In the genomic region with DNA sequence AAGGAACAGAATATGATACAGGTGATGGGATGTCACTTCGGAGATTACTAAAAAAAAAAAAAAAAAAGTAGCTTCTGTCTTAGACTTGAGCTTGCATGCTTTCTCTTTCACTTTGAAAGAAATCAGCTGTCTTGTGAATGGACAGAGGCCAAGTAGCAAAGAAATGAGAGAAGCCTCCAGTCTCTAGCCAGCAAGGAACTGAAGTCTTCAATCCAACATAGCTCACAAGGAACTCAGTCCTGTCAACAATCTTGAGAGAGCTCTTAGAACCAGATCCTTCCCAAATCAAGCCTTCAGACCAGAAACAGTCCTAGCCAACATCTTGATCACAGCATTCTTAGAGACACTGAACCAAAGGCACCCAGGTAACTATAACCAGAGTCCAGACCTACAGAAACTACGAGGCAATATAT, we compare ENCODE assay signal across 7 cellular contexts. TPM values are rescaled to one million over a fixed set of nuclear protein-coding genes. Genes with fewer than 3 reads are reported as not detected.
DNase-seq lines count a peak whose midpoint lies in the region; ATAC-seq, FAIRE-seq and TF ChIP-seq lines count a peak whose summit lies in the region.

No MANE protein-coding gene starts in this region.

- no peak for TF ChIP-seq EP300 in gastroesophageal sphincter (IDR thresholded peaks at IDR 0.05)

- DNase-seq in GM18507 (ENCODE audit: extremely low spot score, insufficient read length, low read depth): no peak
- DNase-seq in NCI-H510A (lab: John Stamatoyannopoulos, UW): no peak
- no peak for DNase-seq in effector CD8-positive, alpha-beta T cell (lab: John Stamatoyannopoulos, UW)

- H3K9me3 ChIP-seq in gastroesophageal sphincter: no peaks in the 10 kb centered on the region
- H3K9me3 ChIP-seq in skeletal muscle tissue (ENCODE audit: control insufficient read depth in 3 of 3, low read length in 3 of 3): no peaks in the 10 kb centered on the region

- no peak for TF ChIP-seq CTCF in gastroesophageal sphincter (IDR thresholded peaks at IDR 0.05)

- peak; percentile 88 for FAIRE-seq in GM18507 (lab: Jason Lieb, UNC)

- H3K27me3 Mint-ChIP-seq in T-helper 1 cell treated with Interleukin-12 subunit alpha and Interleukin-12 subunit beta and Interleukin-4 antibody, amounts not matched to agents 30 μg/mL and 1 μg/mL, for 36 hours (ENCODE audit: low read depth): no peaks in the 10 kb centered on the region

- no peak for TF ChIP-seq POLR2A in gastroesophageal sphincter (IDR thresholded peaks at IDR 0.05)

- H3K4me1 ChIP-seq in gastroesophageal sphincter: peaks cover 17 to 91% (median 26%) of the 10 kb centered on the region in 3 donors
- H3K4me1 ChIP-seq in skeletal muscle tissue (ENCODE audit: control insufficient read depth in 3 of 3, insufficient read depth in 3 of 3, low read length in 3 of 3): peaks cover 21 to 48% (median 22%) of the 10 kb centered on the region in 3 donors

- ATAC-seq in HG02623 (IDR thresholded peaks at IDR 0.05; ENCODE audit: unreplicated experiment) (peak; percentile 78), gastroesophageal sphincter (peak; percentile 60)

- H3K9me3 Mint-ChIP-seq in T-helper 1 cell treated with Interleukin-12 subunit alpha and Interleukin-12 subunit beta and Interleukin-4 antibody, amounts not matched to agents 30 μg/mL and 1 μg/mL, for 36 hours: no peaks in the 10 kb centered on the region

- H3K27ac ChIP-seq in gastroesophageal sphincter (peak overlapping the region in 3 of 4 donors; percentile 33 to 57 (median 48)), skeletal muscle tissue (ENCODE audit: low read depth, low read length) (peak overlapping the region; percentile 64)

- H3K27me3 ChIP-seq in gastroesophageal sphincter (no peaks in the 10 kb centered on the region), skeletal muscle tissue (ENCODE audit: control insufficient read depth in 3 of 3, insufficient read depth in 3 of 3, low read length in 3 of 3) (no peaks in the 10 kb centered on the region)

- H3K4me3 ChIP-seq in gastroesophageal sphincter: no peak overlapping the region
- H3K4me3 ChIP-seq in skeletal muscle tissue (ENCODE audit: low read length in 3 of 3): peak overlapping the region in 2 of 3 donors; percentile 7 to 44

- peak overlapping the region in 1 of 3 donors; percentile 9 for H3K9ac ChIP-seq in skeletal muscle tissue (ENCODE audit: low read depth in 1 of 3, low read length in 3 of 3)

- WGBS in gastroesophageal sphincter (ENCODE audit: low coverage in 1 of 2), 2 donors: 43 to 52% methylated on average over 2 of the region's 2 CpGs

- H3K4me3 Mint-ChIP-seq in T-helper 1 cell treated with Interleukin-12 subunit alpha and Interleukin-12 subunit beta and Interleukin-4 antibody, amounts not matched to agents 30 μg/mL and 1 μg/mL, for 36 hours: peak overlapping the region; percentile 66

- H3K36me3 ChIP-seq in gastroesophageal sphincter (peaks cover 0 to 5% of the 10 kb centered on the region in 2 donors), skeletal muscle tissue (ENCODE audit: control insufficient read depth in 3 of 3, insufficient read depth in 3 of 3, low read length in 3 of 3) (peaks cover 2 to 4% (median 3%) of the 10 kb centered on the region in 3 donors)

- H3K4me1 Mint-ChIP-seq in T-helper 1 cell treated with Interleukin-12 subunit alpha and Interleukin-12 subunit beta and Interleukin-4 antibody, amounts not matched to agents 30 μg/mL and 1 μg/mL, for 36 hours (ENCODE audit: low read depth): peaks cover 48% of the 10 kb centered on the region

- peaks cover 28% of the 10 kb centered on the region for H3K36me3 Mint-ChIP-seq in T-helper 1 cell treated with Interleukin-12 subunit alpha and Interleukin-12 subunit beta and Interleukin-4 antibody, amounts not matched to agents 30 μg/mL and 1 μg/mL, for 36 hours (ENCODE audit: low read depth)

- H3K27ac Mint-ChIP-seq in T-helper 1 cell treated with Interleukin-12 subunit alpha and Interleukin-12 subunit beta and Interleukin-4 antibody, amounts not matched to agents 30 μg/mL and 1 μg/mL, for 36 hours: peak overlapping the region; percentile 92

RNA-seq across cellular contexts. Expression of a gene that starts 7.7 kb away (rescaled TPM):
- 100 to 1,000 TPM in 2 of 4 donors, 10 to 100 TPM in 2; 78.7 to 287 (median 127) TPM for total RNA-seq in gastroesophageal sphincter
- 135 TPM for total RNA-seq in skeletal muscle tissue

RNA-seq across cellular contexts. Expression of a gene that starts 55.4 kb away (rescaled TPM):
- total RNA-seq in gastroesophageal sphincter (10 to 100 TPM; 37.1 to 78.9 (median 44.9) TPM), skeletal muscle tissue (58.5 TPM)

Comparison
In these comparisons a context has a peak if more than half of its experiments do, and no peak if none do; other contexts are left out.
1. H3K4me3 ChIP-seq: peak in skeletal muscle tissue (2 of 3); none in gastroesophageal sphincter (0 of 2).